Comparison of ENCODE assay signal across 8 cellular contexts in the genomic region with DNA sequence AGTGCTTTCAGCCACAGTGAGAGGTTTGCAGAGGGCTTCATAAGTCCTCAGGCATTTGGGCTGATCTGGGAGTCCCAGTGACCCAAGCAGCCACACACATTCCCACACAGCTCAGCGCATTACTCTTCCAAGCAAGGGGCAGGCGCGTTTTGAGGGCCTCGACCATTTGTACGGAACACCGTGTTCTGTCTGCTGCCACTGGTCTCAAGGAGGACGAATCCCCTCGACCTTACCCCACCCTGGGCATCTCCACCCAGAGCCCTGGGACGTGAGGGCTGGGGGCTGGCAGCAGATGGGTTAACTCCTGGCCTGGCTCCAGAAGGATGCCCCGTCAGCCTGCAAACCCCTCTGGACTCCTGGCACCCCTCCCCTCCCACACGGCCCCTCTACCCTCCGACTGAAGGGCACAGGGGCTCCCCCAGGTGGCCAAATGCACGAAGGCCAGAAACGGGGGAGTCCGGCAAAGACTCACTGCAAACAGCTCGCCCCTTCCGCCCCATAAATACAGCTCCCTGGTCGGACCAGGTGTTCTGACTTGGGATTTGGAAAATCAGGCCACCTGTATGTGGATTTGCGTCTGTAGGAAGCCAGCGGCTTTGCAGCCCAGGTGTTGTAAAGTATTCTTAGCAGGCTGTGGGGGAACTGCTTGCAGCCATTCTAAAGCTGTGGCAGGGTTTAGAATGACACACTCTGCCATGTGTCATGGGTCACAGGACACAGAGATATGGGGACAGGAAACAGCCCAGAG. TPM values are rescaled to one million over a fixed set of nuclear protein-coding genes. Genes with fewer than 3 reads are reported as not detected.
DNase-seq lines count a peak whose midpoint lies in the region; ATAC-seq and TF ChIP-seq lines count a peak whose summit lies in the region.

No MANE protein-coding gene starts in this region.

- no peaks in the 10 kb centered on the region for H3K9me3 ChIP-seq in muscle layer of duodenum (ENCODE audit: control insufficient read depth in 1 of 2, low read length in 2 of 2)

- H3K4me3 ChIP-seq in epithelial cell of proximal tubule (ENCODE audit: low read depth, low read length) (no peak overlapping the region), muscle layer of duodenum (ENCODE audit: low read depth in 1 of 2, low read length in 2 of 2) (peak overlapping the region in 1 of 2 donors; percentile 1)

- TF ChIP-seq CTCF in epithelial cell of proximal tubule (conservative IDR thresholded peaks at IDR 0.05; ENCODE audit: low read depth, low read length) = peak; percentile 90

- ATAC-seq in HG03060 (IDR thresholded peaks at IDR 0.05; ENCODE audit: low read depth, unreplicated experiment) = peak; percentile 25

- H3K27ac ChIP-seq in muscle layer of duodenum (ENCODE audit: low read length) = peak overlapping the region; percentile 47

- no peaks in the 10 kb centered on the region for H3K36me3 ChIP-seq in muscle layer of duodenum (ENCODE audit: control insufficient read depth in 1 of 2, insufficient read depth in 2 of 2, low read length in 2 of 2)

- peak; percentile 58 for DNase-seq in NK-92 treated with Interleukin-12 subunit alpha and Interleukin-12 subunit beta, amount 100 ng/mL, for 24 hours (lab: John Stamatoyannopoulos, UW)
- DNase-seq in NK-92 (lab: John Stamatoyannopoulos, UW; ENCODE audit: unreplicated experiment) (no peak), NCI-H748 treated with DMSO at 0.1 percent for 48 hours (lab: John Stamatoyannopoulos, UW) (peak; percentile 22), epithelial cell of proximal tubule (ENCODE audit: low read depth) (no peak)
- DNase-seq in activated CD8-positive, alpha-beta memory T cell treated with anti-CD3 and anti-CD28 coated beads for 48 hours (ENCODE audit: low read depth in 2 of 3, low spot score in 2 of 3) = peak; percentile 29 to 46 (median 40)
- peak; percentile 35 for DNase-seq in stimulated activated naive CD4-positive, alpha-beta T cell treated with Interleukin-2 at 50 U/mL for 16 hours (lab: John Stamatoyannopoulos, UW)

- no peaks in the 10 kb centered on the region for H3K27me3 ChIP-seq in muscle layer of duodenum (ENCODE audit: low read depth, low read length)

- H3K4me1 ChIP-seq in muscle layer of duodenum (ENCODE audit: control insufficient read depth in 1 of 2, insufficient read depth in 2 of 2, low read length in 2 of 2) = peaks cover 13 to 34% of the 10 kb centered on the region in 2 donors

RNA-seq across cellular contexts. Expression of a gene that starts 33.6 kb away (rescaled TPM):
- 1,797 and 2,011 TPM in 2 replicates for total RNA-seq in epithelial cell of proximal tubule

Comparison
In these comparisons a context has a peak if more than half of its experiments do, and no peak if none do; other contexts are left out.
1. DNase-seq: peak in NK-92 treated with Interleukin-12 subunit alpha and Interleukin-12 subunit beta, amount 100 ng/mL, for 24 hours (single experiment), NCI-H748 treated with DMSO at 0.1 percent for 48 hours (single experiment), activated CD8-positive, alpha-beta memory T cell treated with anti-CD3 and anti-CD28 coated beads for 48 hours (3 of 3) and stimulated activated naive CD4-positive, alpha-beta T cell treated with Interleukin-2 at 50 U/mL for 16 hours (single experiment); none in NK-92 (single experiment) and epithelial cell of proximal tubule (single experiment).